Comparison of ENCODE assay signal across 8 cellular contexts in genomic region chr3:33440578-33441321, GRCh38.
DNase-seq lines count a peak whose midpoint lies in the region; ATAC-seq and TF ChIP-seq lines count a peak whose summit lies in the region.

No MANE protein-coding gene starts in this region.

- in situ Hi-C loops in GM13976 (cut with MboI; ENCODE audit: low sequenced_read_pairs, unreplicated experiment) (no loop called here), brain microvascular endothelial cell (cut with HindIII; ENCODE audit: low pct_ligation_motif_present, low sequenced_read_pairs) (no loop called here)

- ATAC-seq in HG02840 (IDR thresholded peaks at IDR 0.05; ENCODE audit: low FRiP score, unreplicated experiment), result peak; percentile 86

- H3K4me1 ChIP-seq in iPS-15b (ENCODE audit: control insufficient read depth, insufficient read depth, low read length), result peaks cover 4% of the 10 kb centered on the region

- H3K36me3 ChIP-seq in brain microvascular endothelial cell (replicated peaks) (peaks cover 5% of the 10 kb centered on the region), iPS-15b (ENCODE audit: control insufficient read depth, insufficient read depth, low read length) (no peaks in the 10 kb centered on the region)

- H3K4me3 ChIP-seq in brain microvascular endothelial cell (ENCODE audit: low read depth, low read length), result peak overlapping the region; percentile 73
- peak overlapping the region; percentile 83 for H3K4me3 ChIP-seq in iPS-15b (ENCODE audit: low read depth, low read length)
- H3K4me3 ChIP-seq in skeletal muscle cell (ENCODE audit: low read depth, low read length), result peak overlapping the region; percentile 93

- H3K27ac ChIP-seq in 22Rv1 (peak overlapping the region; percentile 98), brain microvascular endothelial cell (peak overlapping the region; percentile 92)

- TF ChIP-seq CTCF in 22Rv1 (IDR thresholded peaks at IDR 0.05) (no peak), GM13976 (IDR thresholded peaks at IDR 0.05; ENCODE audit: borderline replicate concordance, control extremely low read depth, extremely low read depth, insufficient read depth, missing control alignments) (no peak), brain microvascular endothelial cell (IDR thresholded peaks at IDR 0.05; ENCODE audit: low read depth, low read length, missing control alignments) (no peak)

- H3K27me3 ChIP-seq in brain microvascular endothelial cell (replicated peaks) (no peaks in the 10 kb centered on the region), iPS-15b (ENCODE audit: control insufficient read depth, insufficient read depth, low read length) (no peaks in the 10 kb centered on the region)

- H3K9me3 ChIP-seq in iPS-15b (ENCODE audit: control insufficient read depth, insufficient read depth, low read length), result no peaks in the 10 kb centered on the region

- DNase-seq in GM13976 (ENCODE audit: low spot score), result peak; percentile 96
- peak; percentile 95 for DNase-seq in NCI-H1436 (lab: John Stamatoyannopoulos, UW)
- DNase-seq in SW 1271 (lab: John Stamatoyannopoulos, UW), result peak; percentile 100
- DNase-seq in brain microvascular endothelial cell, result peak; percentile 100
- DNase-seq in skeletal muscle cell (ENCODE audit: low read depth), result peak; percentile 100

- peak overlapping the region; percentile 85 for H3K9ac ChIP-seq in iPS-15b (ENCODE audit: low read depth, low read length)

Comparison
In these comparisons a context has a peak if more than half of its experiments do, and no peak if none do; other contexts are left out.
1. Peak in every context shown above with its lines: DNase-seq, ATAC-seq, H3K4me3 ChIP-seq and H3K27ac ChIP-seq.